Comparison of ENCODE assay signal across 29 cellular contexts in the genomic region with DNA sequence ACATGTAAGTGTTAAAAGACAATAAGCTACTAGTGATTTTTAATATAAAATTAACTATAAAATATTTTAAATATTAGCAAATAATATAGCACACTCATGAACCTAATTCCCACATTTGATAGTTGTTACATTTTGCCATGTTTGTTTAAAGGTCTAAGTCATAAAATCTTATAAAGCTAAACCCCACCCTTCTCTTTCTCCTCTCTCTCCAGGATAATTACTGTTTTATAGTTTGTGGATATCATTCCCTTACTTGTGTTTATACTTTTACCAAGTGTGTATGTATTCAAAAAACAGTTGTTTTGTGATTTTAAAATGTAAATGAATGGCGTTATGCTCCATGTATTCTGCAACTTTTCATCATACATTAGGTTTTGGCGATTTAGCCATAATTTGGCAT.
"Had no signal": no experiment of that assay in that cellular context is flagged by ENCODE, and none has a peak within 500 bp of the region (broad histone marks: within the 10 kb centered on the region; RNA-seq: fewer than 3 reads in every experiment).

No MANE protein-coding gene starts in this region.

- H3K4me1 Mint-ChIP-seq: neural crest cell had no signal

- H3K4me3 ChIP-seq: psoas muscle, right lobe of liver, sigmoid colon, stomach, thoracic aorta, thyroid gland, tibial nerve, upper lobe of right lung, uterus had no signal

- FAIRE-seq: small intestine had no signal

- H3K4me1 ChIP-seq: psoas muscle, right lobe of liver, sigmoid colon, tibial nerve, uterus had no signal

- H3K27me3 Mint-ChIP-seq: naive thymus-derived CD8-positive, alpha-beta T cell; natural killer cell treated with Interleukin-12 subunit alpha and Interleukin-12 subunit beta and Interleukin-15 and Interleukin-18, amount 100 ng/mL, for 72 hours; progenitor cell of endocrine pancreas; stimulated activated naive B cell treated with anti-CD40 and anti-IgM and Interleukin-4, amounts not matched to agents 10 μg/mL and 1 μg/mL and 100 μg/mL, for 72 hours; stimulated activated naive CD8-positive, alpha-beta T cell treated with anti-CD3 and anti-CD28 coated beads, Interleukin-15, Interleukin-2, amounts not matched to agents 100 ng/mL and 50 ng/mL, for 24 hours; type B pancreatic cell had no signal

- H3K9me3 Mint-ChIP-seq: naive thymus-derived CD8-positive, alpha-beta T cell; natural killer cell treated with Interleukin-12 subunit alpha and Interleukin-12 subunit beta and Interleukin-15 and Interleukin-18, amount 100 ng/mL, for 72 hours; nephron progenitor cell; neural crest cell; stimulated activated effector memory CD8-positive, alpha-beta T cell treated with anti-CD3 and anti-CD28 coated beads, Interleukin-12 subunit alpha, Interleukin-12 subunit beta, amount 100 ng/mL, for 72 hours; stimulated activated naive B cell treated with anti-CD40 and anti-IgM and Interleukin-4, amounts not matched to agents 10 μg/mL and 1 μg/mL and 100 μg/mL, for 72 hours; stimulated activated naive CD8-positive, alpha-beta T cell treated with anti-CD3 and anti-CD28 coated beads, Interleukin-15, Interleukin-2, amounts not matched to agents 100 ng/mL and 50 ng/mL, for 24 hours; type B pancreatic cell had no signal

- H3K27ac ChIP-seq: neutrophil, parathyroid adenoma, psoas muscle, right lobe of liver, sigmoid colon, stomach, thoracic aorta, thyroid gland, tibial nerve, upper lobe of right lung, uterus had no signal

- H3K9me3 ChIP-seq: neutrophil, psoas muscle, right lobe of liver, sigmoid colon, stomach, thoracic aorta, thyroid gland, tibial nerve, upper lobe of right lung, uterus had no signal

- H3K27ac Mint-ChIP-seq: nephron progenitor cell; progenitor cell of endocrine pancreas; stimulated activated effector memory CD8-positive, alpha-beta T cell treated with anti-CD3 and anti-CD28 coated beads, Interleukin-12 subunit alpha, Interleukin-12 subunit beta, amount 100 ng/mL, for 72 hours; stimulated activated naive CD8-positive, alpha-beta T cell treated with anti-CD3 and anti-CD28 coated beads, Interleukin-15, Interleukin-2, amounts not matched to agents 100 ng/mL and 50 ng/mL, for 24 hours; type B pancreatic cell had no signal

- H3K36me3 Mint-ChIP-seq: natural killer cell treated with Interleukin-12 subunit alpha and Interleukin-12 subunit beta and Interleukin-15 and Interleukin-18, amount 100 ng/mL, for 72 hours; type B pancreatic cell had no signal

- ATAC-seq: naive thymus-derived CD8-positive, alpha-beta T cell; natural killer cell treated with Interleukin-12 subunit alpha and Interleukin-12 subunit beta and Interleukin-15 and Interleukin-18, amount 100 ng/mL, for 72 hours; psoas muscle; right cardiac atrium; right lobe of liver; stimulated activated effector memory CD8-positive, alpha-beta T cell treated with anti-CD3 and anti-CD28 coated beads, Interleukin-12 subunit alpha, Interleukin-12 subunit beta, amount 100 ng/mL, for 72 hours; stimulated activated naive B cell treated with anti-CD40 and anti-IgM and Interleukin-4, amounts not matched to agents 10 μg/mL and 1 μg/mL and 100 μg/mL, for 72 hours; upper lobe of right lung had no signal

- H3K4me3 Mint-ChIP-seq: naive thymus-derived CD8-positive, alpha-beta T cell; natural killer cell treated with Interleukin-12 subunit alpha and Interleukin-12 subunit beta and Interleukin-15 and Interleukin-18, amount 100 ng/mL, for 72 hours; nephron progenitor cell; neural crest cell; stimulated activated effector memory CD8-positive, alpha-beta T cell treated with anti-CD3 and anti-CD28 coated beads, Interleukin-12 subunit alpha, Interleukin-12 subunit beta, amount 100 ng/mL, for 72 hours; stimulated activated naive B cell treated with anti-CD40 and anti-IgM and Interleukin-4, amounts not matched to agents 10 μg/mL and 1 μg/mL and 100 μg/mL, for 72 hours; stimulated activated naive CD8-positive, alpha-beta T cell treated with anti-CD3 and anti-CD28 coated beads, Interleukin-15, Interleukin-2, amounts not matched to agents 100 ng/mL and 50 ng/mL, for 24 hours; type B pancreatic cell had no signal

- DNase-seq: naive thymus-derived CD8-positive, alpha-beta T cell; nephron progenitor cell; nucleus accumbens; posterior cingulate gyrus; psoas muscle; right cardiac atrium; right lobe of liver; sigmoid colon; small intestine; stimulated activated CD4-positive, alpha-beta T cell treated with anti-CD3 and anti-CD28 coated beads, Interleukin-15, amount 100 ng/mL, for 24 hours; stimulated activated CD4-positive, alpha-beta T cell treated with anti-CD3 and anti-CD28 coated beads, Interleukin-2, amount 100 ng/mL, for 24 hours; stimulated activated CD4-positive, alpha-beta T cell treated with anti-CD3 and anti-CD28 coated beads, Interleukin-2, amount 100 ng/mL, for 48 hours; stimulated activated CD4-positive, alpha-beta T cell treated with anti-CD3 and anti-CD28 coated beads, Interleukin-4, amount 100 ng/mL, for 24 hours; stimulated activated naive B cell treated with anti-CD40 and anti-IgM and Interleukin-4, amounts not matched to agents 10 μg/mL and 1 μg/mL and 100 μg/mL, for 72 hours; stimulated activated naive CD4-positive, alpha-beta T cell treated with Interleukin-2 at 50 U/mL for 16 hours; stomach; thyroid gland; upper lobe of right lung; uterus had no signal

- H3K36me3 ChIP-seq: neutrophil, thoracic aorta, thyroid gland, upper lobe of right lung, uterus had no signal

- H3K27me3 ChIP-seq: neutrophil, right lobe of liver, sigmoid colon, stomach, thyroid gland, tibial nerve, upper lobe of right lung, uterus had no signal
